Comparison of ENCODE assay signal across 1 cellular context in genomic region chr22:41096391-41096790, GRCh38.
TF ChIP-seq lines count a peak whose summit lies in the region.

No MANE protein-coding gene starts in this region.

TF ChIP-seq in GM12878, 131 proteins besides CTCF, POLR2A, EP300 and RAD21 (continued from another document):
- TF ChIP-seq, protein P1, sequence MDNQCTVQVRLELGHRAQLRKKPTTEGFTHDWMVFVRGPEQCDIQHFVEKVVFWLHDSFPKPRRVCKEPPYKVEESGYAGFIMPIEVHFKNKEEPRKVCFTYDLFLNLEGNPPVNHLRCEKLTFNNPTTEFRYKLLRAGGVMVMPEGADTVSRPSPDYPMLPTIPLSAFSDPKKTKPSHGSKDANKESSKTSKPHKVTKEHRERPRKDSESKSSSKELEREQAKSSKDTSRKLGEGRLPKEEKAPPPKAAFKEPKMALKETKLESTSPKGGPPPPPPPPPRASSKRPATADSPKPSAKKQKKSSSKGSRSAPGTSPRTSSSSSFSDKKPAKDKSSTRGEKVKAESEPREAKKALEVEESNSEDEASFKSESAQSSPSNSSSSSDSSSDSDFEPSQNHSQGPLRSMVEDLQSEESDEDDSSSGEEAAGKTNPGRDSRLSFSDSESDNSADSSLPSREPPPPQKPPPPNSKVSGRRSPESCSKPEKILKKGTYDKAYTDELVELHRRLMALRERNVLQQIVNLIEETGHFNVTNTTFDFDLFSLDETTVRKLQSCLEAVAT (IDR thresholded peaks at IDR 0.05) = 0 out of 2 replicates have a peak, but pooled peaks have one; percentile 38
- 0 out of 2 replicates have a peak, but pooled peaks have one; percentile 7 for TF ChIP-seq ZNF384 (IDR thresholded peaks at IDR 0.05; ENCODE audit: borderline replicate concordance, low read depth, low read length)
TF ChIP-seq in GM12878: peak in this region for 2.
